Comparison of ENCODE assay signal across 12 cellular contexts in genomic region chr7:130648580-130648979, GRCh38.
DNase-seq lines count a peak whose midpoint lies in the region; ATAC-seq lines count a peak whose summit lies in the region.
"Had no signal": no experiment of that assay in that cellular context is flagged by ENCODE, and none has a peak within 500 bp of the region (broad histone marks: within the 10 kb centered on the region; RNA-seq: fewer than 3 reads in every experiment).

No MANE protein-coding gene starts in this region.

- peaks cover 22% of the 10 kb centered on the region for H3K9me3 Mint-ChIP-seq in activated naive CD8-positive, alpha-beta T cell treated with anti-CD3 and anti-CD28 coated beads, Interleukin-2, amount 50 U/mL, for 24 hours

- H3K4me1 Mint-ChIP-seq in activated naive CD8-positive, alpha-beta T cell treated with anti-CD3 and anti-CD28 coated beads, Interleukin-2, amount 50 U/mL, for 24 hours, result peaks cover 36% of the 10 kb centered on the region

- no peaks in the 10 kb centered on the region for H3K27me3 Mint-ChIP-seq in activated naive CD8-positive, alpha-beta T cell treated with anti-CD3 and anti-CD28 coated beads, Interleukin-2, amount 50 U/mL, for 24 hours
- H3K27me3 Mint-ChIP-seq: CD4-positive, CD25-positive, alpha-beta regulatory T cell had no signal

- H3K27ac Mint-ChIP-seq in activated naive CD8-positive, alpha-beta T cell treated with anti-CD3 and anti-CD28 coated beads, Interleukin-2, amount 50 U/mL, for 24 hours, result peak overlapping the region; percentile 88
- H3K27ac Mint-ChIP-seq: CD4-positive, CD25-positive, alpha-beta regulatory T cell had no signal

- peaks cover 56% of the 10 kb centered on the region for H3K36me3 Mint-ChIP-seq in activated naive CD8-positive, alpha-beta T cell treated with anti-CD3 and anti-CD28 coated beads, Interleukin-2, amount 50 U/mL, for 24 hours (ENCODE audit: low read depth)

- DNase-seq in GM19240 (ENCODE audit: insufficient read length, low spot score), result peak; percentile 3
- DNase-seq in activated naive CD8-positive, alpha-beta T cell treated with anti-CD3 and anti-CD28 coated beads, Interleukin-2, amount 50 U/mL, for 24 hours, result no peak
- DNase-seq in NAMALWA (ENCODE audit: low spot score), result no peak
- DNase-seq in globus pallidus (ENCODE audit: low spot score), result no peak
- no peak for DNase-seq in NCI-H226
- no peak for DNase-seq in DMS153 (lab: John Stamatoyannopoulos, UW)
- DNase-seq: CD4-positive, CD25-positive, alpha-beta regulatory T cell; NCI-H1436 treated with DMSO at 0.1 percent for 48 hours; NCI-H526 treated with DMSO at 0.1 percent for 48 hours; T1000 had no signal

- ATAC-seq in GM18502 (IDR thresholded peaks at IDR 0.05; ENCODE audit: poor library complexity, unreplicated experiment) (peak; percentile 30), HG02938 (IDR thresholded peaks at IDR 0.05; ENCODE audit: unreplicated experiment) (peak; percentile 30)
- ATAC-seq in activated naive CD8-positive, alpha-beta T cell treated with anti-CD3 and anti-CD28 coated beads, Interleukin-2, amount 50 U/mL, for 24 hours, result no peak

- peak overlapping the region; percentile 39 for H3K4me3 Mint-ChIP-seq in activated naive CD8-positive, alpha-beta T cell treated with anti-CD3 and anti-CD28 coated beads, Interleukin-2, amount 50 U/mL, for 24 hours
- H3K4me3 Mint-ChIP-seq: CD4-positive, CD25-positive, alpha-beta regulatory T cell had no signal
